ENCODE assay signal across 8 cellular contexts in genomic region chr7:155003215-155003999, GRCh38. TPM values are rescaled to one million over a fixed set of nuclear protein-coding genes. Genes with fewer than 3 reads are reported as not detected.
DNase-seq lines count a peak whose midpoint lies in the region; ATAC-seq lines count a peak whose summit lies in the region.

No MANE protein-coding gene starts in this region.

- peak overlapping the region; percentile 57 for H3K23ac ChIP-seq in mesendoderm (ENCODE audit: low read length)

- peak overlapping the region; percentile 78 for H3K18ac ChIP-seq in mesendoderm (ENCODE audit: low read length)

- H3K9me3 ChIP-seq in effector memory CD4-positive, alpha-beta T cell (ENCODE audit: control insufficient read depth, low read length), result no peaks in the 10 kb centered on the region

- H3K36me3 ChIP-seq in effector memory CD4-positive, alpha-beta T cell (ENCODE audit: control insufficient read depth, insufficient read depth, low read length), result peaks cover 3% of the 10 kb centered on the region
- no peaks in the 10 kb centered on the region for H3K36me3 ChIP-seq in mesendoderm (ENCODE audit: control insufficient read depth, insufficient read depth, low read length)

- no peak overlapping the region for H2BK120ac ChIP-seq in mesendoderm (ENCODE audit: low read depth, low read length)

- DNase-seq in C1 segment of cervical spinal cord (lab: John Stamatoyannopoulos, UW) (peak; percentile 31 to 94 (median 87)), NCI-H748 treated with DMSO at 0.1 percent for 48 hours (lab: John Stamatoyannopoulos, UW) (peak; percentile 31), mesendoderm (peak; percentile 81)
- DNase-seq in activated CD8-positive, alpha-beta memory T cell treated with anti-CD3 and anti-CD28 coated beads for 4 hours (ENCODE audit: low read depth in 2 of 2), result peak; percentile 63 to 71
- peak; percentile 74 to 79 (median 78) for DNase-seq in effector memory CD4-positive, alpha-beta T cell
- peak; percentile 70 for DNase-seq in stimulated activated CD8-positive, alpha-beta memory T cell treated with anti-CD3 and anti-CD28 coated beads, Interleukin-12 subunit alpha, Interleukin-12 subunit beta, amount 100 ng/mL, for 24 hours (ENCODE audit: extremely low read depth)

- no peak overlapping the region for H2BK15ac ChIP-seq in mesendoderm (replicated peaks; ENCODE audit: low read depth)

- peak overlapping the region; percentile 98 for H3K4me3 ChIP-seq in effector memory CD4-positive, alpha-beta T cell (ENCODE audit: insufficient read depth, low read depth, low read length, poor library complexity, severe bottlenecking)
- peak overlapping the region; percentile 85 for H3K4me3 ChIP-seq in mesendoderm (ENCODE audit: low read length)

- peak overlapping the region; percentile 83 for H3K27ac ChIP-seq in effector memory CD4-positive, alpha-beta T cell (ENCODE audit: insufficient read depth, low read length, poor library complexity, severe bottlenecking)
- peak overlapping the region; percentile 88 for H3K27ac ChIP-seq in mesendoderm (ENCODE audit: low read depth, low read length)

- H3K4me1 ChIP-seq in effector memory CD4-positive, alpha-beta T cell (ENCODE audit: control insufficient read depth, insufficient read depth, low read length, poor library complexity, severe bottlenecking), result peaks cover 8% of the 10 kb centered on the region
- no peaks in the 10 kb centered on the region for H3K4me1 ChIP-seq in mesendoderm (ENCODE audit: control insufficient read depth, low read depth, low read length)

- H3K9ac ChIP-seq in mesendoderm (ENCODE audit: low read length), result peak overlapping the region; percentile 91

- H3K4me2 ChIP-seq in mesendoderm (ENCODE audit: low read length), result peak overlapping the region; percentile 88

- no peak overlapping the region for H2AK5ac ChIP-seq in mesendoderm (ENCODE audit: low read length)

- H3K79me1 ChIP-seq in mesendoderm (ENCODE audit: low read length), result peaks cover 16% of the 10 kb centered on the region

- no peak overlapping the region for H4K5ac ChIP-seq in mesendoderm (ENCODE audit: low read length)

- H4K8ac ChIP-seq in mesendoderm (ENCODE audit: low read depth, low read length), result no peak overlapping the region

- H3K4ac ChIP-seq in mesendoderm (ENCODE audit: low read depth, low read length), result peak overlapping the region; percentile 83

- peak overlapping the region; percentile 65 for H2BK5ac ChIP-seq in mesendoderm (ENCODE audit: low read length)

- peak; percentile 65 for ATAC-seq in GM19043 (IDR thresholded peaks at IDR 0.05; ENCODE audit: low read depth, unreplicated experiment)
- peak; percentile 73 for ATAC-seq in HG03342 (IDR thresholded peaks at IDR 0.05; ENCODE audit: unreplicated experiment)

- H3K79me2 ChIP-seq in mesendoderm (ENCODE audit: control insufficient read depth, insufficient read depth, low read length), result peaks cover 30% of the 10 kb centered on the region

- no peaks in the 10 kb centered on the region for H3K27me3 ChIP-seq in effector memory CD4-positive, alpha-beta T cell (replicated peaks; ENCODE audit: control insufficient read depth, insufficient read depth, low read length, poor library complexity, severe bottlenecking)
- H3K27me3 ChIP-seq in mesendoderm (ENCODE audit: insufficient read depth, low read length, poor library complexity), result no peaks in the 10 kb centered on the region

- H3K56ac ChIP-seq in mesendoderm (ENCODE audit: low read length), result peak overlapping the region; percentile 99

- WGBS in mesendoderm (ENCODE audit: extremely low coverage, insufficient coverage, low lambda C conversion rate), result no CpG with 5 or more reads among the region's 89 CpGs

RNA-seq across cellular contexts. Expression of gene PAXIP1, which starts 0.5 kb away (rescaled TPM):
- 28.1 TPM for polyA plus RNA-seq in mesendoderm (2013, experiment 1 of 2)
- polyA plus RNA-seq in mesendoderm (2013, experiment 2 of 2), result 28.6 TPM

Comparison
In these comparisons a context has a peak if more than half of its experiments do, and no peak if none do; other contexts are left out.
1. Peak in every context shown above with its lines: DNase-seq, ATAC-seq, H3K4me3 ChIP-seq and H3K27ac ChIP-seq.
2. DNase-seq: peak in every context shown above with its lines; median percentile 87 in C1 segment of cervical spinal cord; 81 in mesendoderm; 78 in effector memory CD4-positive, alpha-beta T cell; 70 in stimulated activated CD8-positive, alpha-beta memory T cell treated with anti-CD3 and anti-CD28 coated beads, Interleukin-12 subunit alpha, Interleukin-12 subunit beta, amount 100 ng/mL, for 24 hours; 67 in activated CD8-positive, alpha-beta memory T cell treated with anti-CD3 and anti-CD28 coated beads for 4 hours; 31 in NCI-H748 treated with DMSO at 0.1 percent for 48 hours.